Comparison of ENCODE assay signal across 15 cellular contexts in genomic region chr17:48103379-48103715, GRCh38. TPM values are rescaled to one million over a fixed set of nuclear protein-coding genes. Genes with fewer than 3 reads are reported as not detected.
DNase-seq lines count a peak whose midpoint lies in the region; ATAC-seq and TF ChIP-seq lines count a peak whose summit lies in the region.
"Had no signal": no experiment of that assay in that cellular context is flagged by ENCODE, and none has a peak within 500 bp of the region (broad histone marks: within the 10 kb centered on the region; RNA-seq: fewer than 3 reads in every experiment).

No MANE protein-coding gene starts in this region.

- WGBS in GM23248 (ENCODE audit: low coverage in 1 of 2, low lambda C conversion rate in 2 of 2, missing lambda C conversion rate in 2 of 2), 2 experiments, result 87 to 95% methylated on average over 9 of the region's 9 CpGs
- no CpG with 5 or more reads among the region's 9 CpGs for WGBS in H9 (ENCODE audit: extremely low coverage, insufficient read length, low lambda C conversion rate)

- no peaks in the 10 kb centered on the region for H3K9me3 ChIP-seq in naive thymus-derived CD4-positive, alpha-beta T cell (ENCODE audit: control insufficient read depth in 2 of 3, low read length in 3 of 3)
- H3K9me3 ChIP-seq in GM23248 (ENCODE audit: low read depth), result no peaks in the 10 kb centered on the region
- no peaks in the 10 kb centered on the region for H3K9me3 ChIP-seq in H9 (ENCODE audit: control insufficient read depth, low read depth, low read length)

- H3K36me3 ChIP-seq in naive thymus-derived CD4-positive, alpha-beta T cell (ENCODE audit: control insufficient read depth in 2 of 3, insufficient read depth in 3 of 3, low read length in 3 of 3), result peaks cover 0 to 13% (median 0%) of the 10 kb centered on the region in 3 experiments
- H3K36me3 ChIP-seq in GM23248 (ENCODE audit: low read depth), result no peaks in the 10 kb centered on the region
- H3K36me3 ChIP-seq: heart right ventricle had no signal

- H3K27ac Mint-ChIP-seq in CD14-positive monocyte (peak overlapping the region; percentile 41 to 84 (median 74)), H9 (no peak overlapping the region)
- H3K27ac Mint-ChIP-seq in activated CD8-positive, alpha-beta T cell treated with anti-CD3 and anti-CD28 coated beads, Interleukin-2, amount 10 ng/mL, durations not matched to agents 7 days and 5 days, result peak overlapping the region; percentile 82
- H3K27ac Mint-ChIP-seq in naive thymus-derived CD4-positive, alpha-beta T cell, result peak overlapping the region in 8 of 9 donors; percentile 27 to 79 (median 70)
- H3K27ac Mint-ChIP-seq: nephron progenitor cell, type B pancreatic cell had no signal

- POLR2A ChIA-PET in activated CD8-positive, alpha-beta T cell treated with anti-CD3 and anti-CD28 coated beads, Interleukin-2, amount 10 ng/mL, durations not matched to agents 7 days and 5 days (lab: Charles Lee), result interaction anchor here (1.0 to 1.3 kb wide), 2 partner anchors 9 to 67 kb away, joined by 3 to 4 read pairs; no protein-coding TSS in a partner anchor
- POLR2A ChIA-PET in naive thymus-derived CD4-positive, alpha-beta T cell (lab: Charles Lee), result interaction anchor here (0.9 to 1.1 kb wide), 2 partner anchors 9 to 56 kb away, joined by 3 to 4 read pairs; no protein-coding TSS in a partner anchor

- H3K14ac ChIP-seq in H9 (ENCODE audit: insufficient read depth, low read length), result no peak overlapping the region

- no peak overlapping the region for H2BK12ac ChIP-seq in H9 (ENCODE audit: insufficient read length, low read depth, low read length)

- H3K4me1 Mint-ChIP-seq in CD14-positive monocyte, result peaks cover 50% of the 10 kb centered on the region
- H3K4me1 Mint-ChIP-seq in activated CD8-positive, alpha-beta T cell treated with anti-CD3 and anti-CD28 coated beads, Interleukin-2, amount 10 ng/mL, durations not matched to agents 7 days and 5 days (ENCODE audit: low read depth), result peaks cover 58% of the 10 kb centered on the region
- H3K4me1 Mint-ChIP-seq in naive thymus-derived CD4-positive, alpha-beta T cell, result peaks cover 23 to 71% (median 59%) of the 10 kb centered on the region in 7 donors
- H3K4me1 Mint-ChIP-seq in H9, result peaks cover 6 to 18% of the 10 kb centered on the region in 2 experiments

- no peak overlapping the region for H4K8ac ChIP-seq in H9 (replicated peaks; ENCODE audit: insufficient read length, low read depth, low read length)

- H4K20me1 ChIP-seq in GM23248 (ENCODE audit: insufficient read depth) (0 out of 2 replicates have a peak, but pooled peaks cover 2% of the 10 kb centered on the region), H9 (ENCODE audit: control insufficient read depth, insufficient read depth, insufficient read length) (no peaks in the 10 kb centered on the region)

- H3K4ac ChIP-seq in H9 (ENCODE audit: low read depth, low read length), result no peak overlapping the region

- H3K4me3 ChIP-seq in naive thymus-derived CD4-positive, alpha-beta T cell (ENCODE audit: low read length), result no peak overlapping the region
- no peak overlapping the region for H3K4me3 ChIP-seq in GM23248
- H3K4me3 ChIP-seq: heart right ventricle had no signal

- no peak overlapping the region for H3T11ph ChIP-seq in H9 (ENCODE audit: low read length)

- H3K23me2 ChIP-seq in H9 (ENCODE audit: insufficient read length, low read depth, low read length, poor library complexity, severe bottlenecking), result peaks cover 8% of the 10 kb centered on the region

- no peak overlapping the region for H2AFZ ChIP-seq in GM23248
- H2AFZ ChIP-seq in H9 (ENCODE audit: low read length), result no peak overlapping the region

- H3K27me3 ChIP-seq in naive thymus-derived CD4-positive, alpha-beta T cell (ENCODE audit: control insufficient read depth in 2 of 2, insufficient read depth in 2 of 2, low read length in 2 of 2), result no peaks in the 10 kb centered on the region
- H3K27me3 ChIP-seq in GM23248 (replicated peaks; ENCODE audit: insufficient read depth), result no peaks in the 10 kb centered on the region
- H3K27me3 ChIP-seq in H9 (ENCODE audit: insufficient read depth, low read length), result no peaks in the 10 kb centered on the region
- H3K27me3 ChIP-seq: heart right ventricle had no signal

- H3K27me3 Mint-ChIP-seq in CD14-positive monocyte (ENCODE audit: low read depth in 3 of 3) (peaks cover 0 to 9% (median 0%) of the 10 kb centered on the region in 3 donors), H9 (ENCODE audit: low read depth) (peaks cover 8% of the 10 kb centered on the region)
- no peaks in the 10 kb centered on the region for H3K27me3 Mint-ChIP-seq in activated CD8-positive, alpha-beta T cell treated with anti-CD3 and anti-CD28 coated beads, Interleukin-2, amount 10 ng/mL, durations not matched to agents 7 days and 5 days (ENCODE audit: low read depth)
- no peaks in the 10 kb centered on the region for H3K27me3 Mint-ChIP-seq in naive thymus-derived CD4-positive, alpha-beta T cell
- H3K27me3 Mint-ChIP-seq: type B pancreatic cell had no signal

- H2BK5ac ChIP-seq in H9 (ENCODE audit: insufficient read length, low read length), result no peak overlapping the region

- H3F3A ChIP-seq in GM23248 (ENCODE audit: insufficient read depth), result peaks cover 19% of the 10 kb centered on the region

- H4K91ac ChIP-seq in H9 (ENCODE audit: insufficient read length, low read depth, low read length), result no peak overlapping the region

- no peak overlapping the region for H3K56ac ChIP-seq in H9 (ENCODE audit: insufficient read length, low read depth, low read length)

- no peak overlapping the region for H3K23ac ChIP-seq in H9 (ENCODE audit: insufficient read length, low read depth, low read length)

- no peak overlapping the region for H2BK15ac ChIP-seq in H9 (ENCODE audit: low read depth, low read length)

- no peaks in the 10 kb centered on the region for H3K79me1 ChIP-seq in H9 (ENCODE audit: insufficient read depth, low read depth, low read length, poor library complexity, severe bottlenecking)

- no peak for DNase-seq in CD14-positive monocyte (ENCODE audit: low spot score)
- DNase-seq in GF-D8 (lab: John Stamatoyannopoulos, UW), result peak; percentile 75
- DNase-seq in activated CD8-positive, alpha-beta T cell treated with anti-CD3 and anti-CD28 coated beads, Interleukin-2, amount 10 ng/mL, durations not matched to agents 7 days and 5 days, result peak; percentile 67
- no peak for DNase-seq in naive thymus-derived CD4-positive, alpha-beta T cell
- no peak for DNase-seq in epidermal melanocyte (ENCODE audit: insufficient read length, low spot score)
- DNase-seq in GM23248, result no peak
- DNase-seq in H9, result no peak
- DNase-seq: heart right ventricle, islet precursor cell, mammary epithelial cell, NCI-H1436, nephron progenitor cell, WERI-Rb-1 had no signal

- H2BK20ac ChIP-seq in H9 (ENCODE audit: low read depth, low read length, poor library complexity, severe bottlenecking), result no peak overlapping the region

- peaks cover 13 to 17% of the 10 kb centered on the region in 2 donors for H3K4me1 ChIP-seq in naive thymus-derived CD4-positive, alpha-beta T cell (ENCODE audit: control insufficient read depth in 2 of 2, insufficient read depth in 2 of 2, low read length in 2 of 2)
- H3K4me1 ChIP-seq in GM23248 (ENCODE audit: insufficient read depth) (peaks cover 7% of the 10 kb centered on the region), H9 (ENCODE audit: insufficient read depth, low read length) (no peaks in the 10 kb centered on the region)

- H3K4me3 Mint-ChIP-seq in CD14-positive monocyte (peak overlapping the region; percentile 66 to 80), H9 (no peak overlapping the region)
- H3K4me3 Mint-ChIP-seq in activated CD8-positive, alpha-beta T cell treated with anti-CD3 and anti-CD28 coated beads, Interleukin-2, amount 10 ng/mL, durations not matched to agents 7 days and 5 days, result peak overlapping the region; percentile 60
- peak overlapping the region; percentile 30 to 91 (median 59) for H3K4me3 Mint-ChIP-seq in naive thymus-derived CD4-positive, alpha-beta T cell
- H3K4me3 Mint-ChIP-seq: nephron progenitor cell had no signal

- H3K36me3 Mint-ChIP-seq in CD14-positive monocyte (peaks cover 0 to 3% of the 10 kb centered on the region in 2 donors), H9 (ENCODE audit: insufficient read depth in 1 of 3, low read depth in 3 of 3) (no peaks in the 10 kb centered on the region; a peak in 1 of 7 replicates)
- peaks cover 16% of the 10 kb centered on the region for H3K36me3 Mint-ChIP-seq in activated CD8-positive, alpha-beta T cell treated with anti-CD3 and anti-CD28 coated beads, Interleukin-2, amount 10 ng/mL, durations not matched to agents 7 days and 5 days (ENCODE audit: low read depth)
- H3K36me3 Mint-ChIP-seq in naive thymus-derived CD4-positive, alpha-beta T cell, result peaks cover 0 to 14% (median 0%) of the 10 kb centered on the region in 5 donors

- no peak overlapping the region for H4K5ac ChIP-seq in H9 (ENCODE audit: insufficient read length, low read depth, low read length)

- no peak overlapping the region for H3K18ac ChIP-seq in H9 (ENCODE audit: insufficient read length, low read depth, low read length)

- intact Hi-C loops in CD14-positive monocyte (cut with micrococcal nuclease), result loop anchor here in 1 of 2 donors (5.0 to 10.0 kb wide), 2 partner anchors 56 to 129 kb away; partner anchors contain the start of genes CDK5RAP3 and NFE2L1
- intact Hi-C loops in naive thymus-derived CD4-positive, alpha-beta T cell (cut with micrococcal nuclease), result loop anchor here in 1 of 2 donors (5.0 to 10.0 kb wide), 5 partner anchors 159 to 1259 kb away; partner anchors contain the start of genes ATP5MC1, CALCOCO2, PNPO and ZNF652

- no peak overlapping the region for H3K9ac ChIP-seq in GM23248
- H3K9ac ChIP-seq in H9 (ENCODE audit: extremely low read depth, insufficient read length, low read length), result no peak overlapping the region

- H2BK120ac ChIP-seq in H9 (ENCODE audit: low read depth, low read length, poor library complexity, severe bottlenecking), result no peak overlapping the region

- H3K79me2 ChIP-seq in GM23248 (ENCODE audit: insufficient read depth), result peaks cover 28% of the 10 kb centered on the region
- peaks cover 11% of the 10 kb centered on the region; the same call in 1 of the 2 replicates for H3K79me2 ChIP-seq in H9 (ENCODE audit: insufficient read depth, low read length)

- no peaks in the 10 kb centered on the region for H3K9me2 ChIP-seq in GM23248 (ENCODE audit: insufficient read depth)

- H3K27ac ChIP-seq in naive thymus-derived CD4-positive, alpha-beta T cell (ENCODE audit: low read depth, low read length), result no peak overlapping the region
- H3K27ac ChIP-seq in GM23248 (no peak overlapping the region), H9 (ENCODE audit: insufficient read length, low read depth, low read length) (no peak overlapping the region)
- H3K27ac ChIP-seq: WERI-Rb-1 had no signal

- H3K9me3 Mint-ChIP-seq in CD14-positive monocyte (peaks cover 0 to 13% (median 7%) of the 10 kb centered on the region in 7 donors), H9 (peaks cover 0 to 8% of the 10 kb centered on the region in 2 experiments; a peak in 4 of 5 replicates)
- peaks cover 13% of the 10 kb centered on the region for H3K9me3 Mint-ChIP-seq in activated CD8-positive, alpha-beta T cell treated with anti-CD3 and anti-CD28 coated beads, Interleukin-2, amount 10 ng/mL, durations not matched to agents 7 days and 5 days (ENCODE audit: insufficient read depth)
- H3K9me3 Mint-ChIP-seq in naive thymus-derived CD4-positive, alpha-beta T cell, result peaks cover 0 to 8% (median 0%) of the 10 kb centered on the region in 11 donors
- H3K9me3 Mint-ChIP-seq: type B pancreatic cell had no signal

- no peak overlapping the region for H2AK5ac ChIP-seq in H9 (ENCODE audit: insufficient read length, low read length)

- CTCF ChIA-PET in activated CD8-positive, alpha-beta T cell treated with anti-CD3 and anti-CD28 coated beads, Interleukin-2, amount 10 ng/mL, durations not matched to agents 7 days and 5 days (lab: Charles Lee), result interaction anchor here (0.6 to 1.0 kb wide), 3 partner anchors 23 to 30 kb away, joined by 3 read pairs; no protein-coding TSS in a partner anchor
- CTCF ChIA-PET in naive thymus-derived CD4-positive, alpha-beta T cell (lab: Charles Lee), result interaction anchor here (0.6 kb wide), 1 partner anchor 14 kb away, joined by 3 read pairs; no protein-coding TSS in a partner anchor

- H3K4me2 ChIP-seq in GM23248 (ENCODE audit: unreplicated experiment) (no peak overlapping the region), H9 (ENCODE audit: insufficient read depth, insufficient read length, low read length) (no peak overlapping the region)

- ATAC-seq in activated CD8-positive, alpha-beta T cell treated with anti-CD3 and anti-CD28 coated beads, Interleukin-2, amount 10 ng/mL, durations not matched to agents 7 days and 5 days, result no peak
- no peak for ATAC-seq in naive thymus-derived CD4-positive, alpha-beta T cell
- ATAC-seq in HG03565 (IDR thresholded peaks at IDR 0.05; ENCODE audit: unreplicated experiment), result no peak
- ATAC-seq: heart right ventricle had no signal

- no peak for TF ChIP-seq CTCF in CD14-positive monocyte (IDR thresholded peaks at IDR 0.05)
- no peak for TF ChIP-seq CTCF in H9 (conservative IDR thresholded peaks at IDR 0.05)

- in situ Hi-C loops in GM23248 (cut with MboI), result no loop called here

RNA-seq across cellular contexts. Expression of gene CBX1, which starts 2.1 kb away (rescaled TPM):
- 10 to 100 TPM; 12.5 to 18.2 TPM for polyA plus RNA-seq in CD14-positive monocyte
- total RNA-seq in activated CD8-positive, alpha-beta T cell treated with anti-CD3 and anti-CD28 coated beads, Interleukin-2, amount 10 ng/mL, durations not matched to agents 7 days and 5 days, result 10 to 100 TPM; 68.2 to 70.3 TPM
- total RNA-seq in naive thymus-derived CD4-positive, alpha-beta T cell, result 10 to 100 TPM; 16.4 to 56.7 (median 33.5) TPM
- polyA plus RNA-seq in naive thymus-derived CD4-positive, alpha-beta T cell, result 10 to 100 TPM; 22.8 to 26.1 TPM
- total RNA-seq in GM23248 (2014; rRNA removed; shearing (Covaris generic)), result 53.6 and 67.7 TPM in 2 replicates
- 36.8 and 40.0 TPM in 2 replicates for polyA plus RNA-seq in GM23248 (2016; fragmentation: Nextera tagmentation; extraction: Ambion mirVana)
- 155 and 158 TPM in 2 replicates for total RNA-seq in H9 (2021)

RNA-seq across cellular contexts. Expression of gene SNX11, which starts 4.2 kb away (rescaled TPM):
- polyA plus RNA-seq in CD14-positive monocyte (10 to 100 TPM; 48.4 to 49.3 TPM), GM23248 (2016; fragmentation: Nextera tagmentation; extraction: Ambion mirVana) (17.5 and 18.0 TPM in 2 replicates)
- total RNA-seq in activated CD8-positive, alpha-beta T cell treated with anti-CD3 and anti-CD28 coated beads, Interleukin-2, amount 10 ng/mL, durations not matched to agents 7 days and 5 days, result 10 to 100 TPM; 33.3 to 34.2 TPM
- 10 to 100 TPM; 12.3 to 35.1 (median 16.7) TPM for total RNA-seq in naive thymus-derived CD4-positive, alpha-beta T cell
- 10 to 100 TPM; 16.8 to 21.1 TPM for polyA plus RNA-seq in naive thymus-derived CD4-positive, alpha-beta T cell
- 10.5 and 14.7 TPM in 2 replicates for total RNA-seq in GM23248 (2014; rRNA removed; shearing (Covaris generic))
- 20.0 and 21.7 TPM in 2 replicates for total RNA-seq in H9 (2021)

RNA-seq across cellular contexts. Expression of gene NFE2L1, which starts 55.2 kb away (rescaled TPM):
- polyA plus RNA-seq in CD14-positive monocyte (1 to 10 TPM; 2.8 to 7.1 TPM), GM23248 (2016; fragmentation: Nextera tagmentation; extraction: Ambion mirVana) (28.0 and 31.4 TPM in 2 replicates)
- 10 to 100 TPM; 44.1 to 50.7 TPM for total RNA-seq in activated CD8-positive, alpha-beta T cell treated with anti-CD3 and anti-CD28 coated beads, Interleukin-2, amount 10 ng/mL, durations not matched to agents 7 days and 5 days
- 10 to 100 TPM; 34.7 to 65.2 (median 49.2) TPM for total RNA-seq in naive thymus-derived CD4-positive, alpha-beta T cell
- 10 to 100 TPM in 1 of 2 donors, 1 to 10 TPM in 1; 8.7 to 15.8 TPM for polyA plus RNA-seq in naive thymus-derived CD4-positive, alpha-beta T cell
- 65.6 and 66.4 TPM in 2 replicates for total RNA-seq in GM23248 (2014; rRNA removed; shearing (Covaris generic))
- 158 and 161 TPM in 2 replicates for total RNA-seq in H9 (2021)

Comparison
In these comparisons a context has a peak if more than half of its experiments do, and no peak if none do; other contexts are left out.
1. DNase-seq: peak in GF-D8 (single experiment) and activated CD8-positive, alpha-beta T cell treated with anti-CD3 and anti-CD28 coated beads, Interleukin-2, amount 10 ng/mL, durations not matched to agents 7 days and 5 days (single experiment); none in CD14-positive monocyte (single experiment), naive thymus-derived CD4-positive, alpha-beta T cell (0 of 9), epidermal melanocyte (single experiment), GM23248 (single experiment) and H9 (single experiment).
2. H3K27ac Mint-ChIP-seq: peak in CD14-positive monocyte (7 of 7), activated CD8-positive, alpha-beta T cell treated with anti-CD3 and anti-CD28 coated beads, Interleukin-2, amount 10 ng/mL, durations not matched to agents 7 days and 5 days (single experiment) and naive thymus-derived CD4-positive, alpha-beta T cell (8 of 9); none in H9 (0 of 3).
3. H3K4me3 Mint-ChIP-seq: peak in CD14-positive monocyte (2 of 2), activated CD8-positive, alpha-beta T cell treated with anti-CD3 and anti-CD28 coated beads, Interleukin-2, amount 10 ng/mL, durations not matched to agents 7 days and 5 days (single experiment) and naive thymus-derived CD4-positive, alpha-beta T cell (10 of 10); none in H9 (0 of 2).